In genomic region chr19:42153606-42154405, GRCh38 we compare ENCODE assay signal across 21 cellular contexts. TPM values are rescaled to one million over a fixed set of nuclear protein-coding genes. Genes with fewer than 3 reads are reported as not detected.
DNase-seq lines count a peak whose midpoint lies in the region; ATAC-seq and TF ChIP-seq lines count a peak whose summit lies in the region.
"Had no signal": no experiment of that assay in that cellular context is flagged by ENCODE, and none has a peak within 500 bp of the region (broad histone marks: within the 10 kb centered on the region; RNA-seq: fewer than 3 reads in every experiment).

No MANE protein-coding gene starts in this region.

- H2AFZ ChIP-seq in osteoblast (ENCODE audit: low read length) (no peak overlapping the region), smooth muscle cell (ENCODE audit: low read depth) (no peak overlapping the region)

- H3K36me3 Mint-ChIP-seq in activated CD8-positive, alpha-beta T cell treated with anti-CD3 and anti-CD28 coated beads, Interleukin-2, amount 10 ng/mL, durations not matched to agents 7 days and 5 days (ENCODE audit: low read depth), result no peaks in the 10 kb centered on the region
- H3K36me3 Mint-ChIP-seq in activated CD8-positive, alpha-beta T cell treated with anti-CD3 and anti-CD28 coated beads for 36 hours (ENCODE audit: low read depth), result no peaks in the 10 kb centered on the region
- peaks cover 9% of the 10 kb centered on the region for H3K36me3 Mint-ChIP-seq in activated B cell treated with CpG ODN at 0.5 μM for 24 hours (ENCODE audit: low read depth)

- peaks cover 12% of the 10 kb centered on the region for H3K27me3 Mint-ChIP-seq in activated CD8-positive, alpha-beta T cell treated with anti-CD3 and anti-CD28 coated beads, Interleukin-2, amount 10 ng/mL, durations not matched to agents 7 days and 5 days (ENCODE audit: low read depth)
- peaks cover 2% of the 10 kb centered on the region for H3K27me3 Mint-ChIP-seq in activated CD8-positive, alpha-beta T cell treated with anti-CD3 and anti-CD28 coated beads for 36 hours
- no peaks in the 10 kb centered on the region for H3K27me3 Mint-ChIP-seq in activated B cell treated with CpG ODN at 0.5 μM for 24 hours

- H3K9me3 Mint-ChIP-seq in activated CD8-positive, alpha-beta T cell treated with anti-CD3 and anti-CD28 coated beads, Interleukin-2, amount 10 ng/mL, durations not matched to agents 7 days and 5 days (ENCODE audit: insufficient read depth), result no peaks in the 10 kb centered on the region
- no peaks in the 10 kb centered on the region for H3K9me3 Mint-ChIP-seq in activated CD8-positive, alpha-beta T cell treated with anti-CD3 and anti-CD28 coated beads for 36 hours
- no peaks in the 10 kb centered on the region for H3K9me3 Mint-ChIP-seq in activated B cell treated with CpG ODN at 0.5 μM for 24 hours
- H3K9me3 Mint-ChIP-seq: activated CD4-positive, alpha-beta T cell treated with anti-CD3 and anti-CD28 coated beads, Interleukin-2, amount 10 ng/mL, durations not matched to agents 7 days and 5 days had no signal

- POLR2A ChIA-PET in activated CD8-positive, alpha-beta T cell treated with anti-CD3 and anti-CD28 coated beads, Interleukin-2, amount 10 ng/mL, durations not matched to agents 7 days and 5 days (lab: Charles Lee), result no interaction called here
- POLR2A ChIA-PET in activated CD8-positive, alpha-beta T cell treated with anti-CD3 and anti-CD28 coated beads for 36 hours (lab: Charles Lee), result no interaction called here
- POLR2A ChIA-PET in activated B cell treated with CpG ODN at 0.5 μM for 24 hours (lab: Charles Lee), result no interaction called here

- H3K9ac ChIP-seq in smooth muscle cell (ENCODE audit: low read depth), result no peak overlapping the region

- H3K9me3 ChIP-seq in osteoblast (ENCODE audit: low read depth, low read length), result no peaks in the 10 kb centered on the region
- H3K9me3 ChIP-seq in smooth muscle cell (replicated peaks; ENCODE audit: low read depth), result no peaks in the 10 kb centered on the region
- H3K9me3 ChIP-seq: adrenal gland, heart right ventricle, sigmoid colon, testis had no signal

- H4K20me1 ChIP-seq in osteoblast (ENCODE audit: insufficient read depth, low read length), result no peaks in the 10 kb centered on the region
- H4K20me1 ChIP-seq in smooth muscle cell (ENCODE audit: low read depth), result no peaks in the 10 kb centered on the region

- no peak overlapping the region for H3K4me3 ChIP-seq in osteoblast (ENCODE audit: insufficient read depth, low read length)
- no peak overlapping the region for H3K4me3 ChIP-seq in smooth muscle cell
- H3K4me3 ChIP-seq: adrenal gland, heart right ventricle, sigmoid colon, testis had no signal

- no peak for DNase-seq in activated CD8-positive, alpha-beta T cell treated with anti-CD3 and anti-CD28 coated beads, Interleukin-2, amount 10 ng/mL, durations not matched to agents 7 days and 5 days
- no peak for DNase-seq in activated CD8-positive, alpha-beta T cell treated with anti-CD3 and anti-CD28 coated beads for 36 hours
- DNase-seq in NCI-H1417 treated with DMSO at 0.1 percent for 48 hours (lab: John Stamatoyannopoulos, UW) (peak; percentile 30), activated B cell treated with CpG ODN at 0.5 μM for 24 hours (no peak), osteoblast (ENCODE audit: insufficient read length, low spot score, missing footprints) (peak; percentile 65), smooth muscle cell (lab: John Stamatoyannopoulos, UW; ENCODE audit: unreplicated experiment) (no peak)
- DNase-seq: activated CD4-positive, alpha-beta T cell treated with anti-CD3 and anti-CD28 coated beads, Interleukin-2, amount 10 ng/mL, durations not matched to agents 7 days and 5 days; Calu3; effector CD8-positive, alpha-beta T cell; GF-D8; heart right ventricle; mesenchymal stem cell; NCI-H1930; Right ventricle myocardium superior; sigmoid colon; stimulated activated CD4-positive, alpha-beta T cell treated with anti-CD3 and anti-CD28 coated beads, Interleukin-4, amount 100 ng/mL, for 1 hour; T-helper 9 cell; testis had no signal

- CTCF ChIA-PET in activated CD8-positive, alpha-beta T cell treated with anti-CD3 and anti-CD28 coated beads, Interleukin-2, amount 10 ng/mL, durations not matched to agents 7 days and 5 days (lab: Charles Lee), result interaction anchor here (2.1 kb wide), 1 partner anchor 22 kb away, joined by 8 read pairs; no protein-coding TSS in a partner anchor
- CTCF ChIA-PET in activated CD8-positive, alpha-beta T cell treated with anti-CD3 and anti-CD28 coated beads for 36 hours (lab: Charles Lee), result interaction anchor here (1.8 to 1.9 kb wide), 2 partner anchors 21 to 45 kb away, joined by 5 read pairs; no protein-coding TSS in a partner anchor
- CTCF ChIA-PET in activated B cell treated with CpG ODN at 0.5 μM for 24 hours (lab: Charles Lee), result no interaction called here

- no peak overlapping the region for H3K4me2 ChIP-seq in osteoblast (ENCODE audit: insufficient read depth, low read length)
- no peak overlapping the region for H3K4me2 ChIP-seq in smooth muscle cell

- no peak for TF ChIP-seq CTCF in activated CD8-positive, alpha-beta T cell treated with anti-CD3 and anti-CD28 coated beads for 36 hours (IDR thresholded peaks at IDR 0.05)
- no peak for TF ChIP-seq CTCF in activated B cell treated with CpG ODN at 0.5 μM for 24 hours (IDR thresholded peaks at IDR 0.05)
- no peak for TF ChIP-seq CTCF in osteoblast (IDR thresholded peaks at IDR 0.05; ENCODE audit: extremely low read depth, low read depth, low read length)
- no peak for TF ChIP-seq CTCF in smooth muscle cell (IDR thresholded peaks at IDR 0.05; ENCODE audit: borderline replicate concordance, insufficient read depth, poor library complexity, severe bottlenecking)

- WGBS in smooth muscle cell (ENCODE audit: low lambda C conversion rate), result 82% methylated on average over 14 of the region's 21 CpGs

- H3K79me2 ChIP-seq in osteoblast (ENCODE audit: insufficient read depth, low read length) (no peaks in the 10 kb centered on the region), smooth muscle cell (ENCODE audit: low read depth) (no peaks in the 10 kb centered on the region)

- intact Hi-C loops in activated CD8-positive, alpha-beta T cell treated with anti-CD3 and anti-CD28 coated beads for 36 hours (cut with micrococcal nuclease), result no loop called here
- intact Hi-C loops in activated B cell treated with CpG ODN at 0.5 μM for 24 hours (cut with micrococcal nuclease), result no loop called here

- H3K4me1 Mint-ChIP-seq in activated CD8-positive, alpha-beta T cell treated with anti-CD3 and anti-CD28 coated beads, Interleukin-2, amount 10 ng/mL, durations not matched to agents 7 days and 5 days (ENCODE audit: low read depth), result peaks cover 29% of the 10 kb centered on the region
- H3K4me1 Mint-ChIP-seq in activated CD8-positive, alpha-beta T cell treated with anti-CD3 and anti-CD28 coated beads for 36 hours (ENCODE audit: low read depth), result peaks cover 24% of the 10 kb centered on the region
- H3K4me1 Mint-ChIP-seq in activated B cell treated with CpG ODN at 0.5 μM for 24 hours, result peaks cover 36% of the 10 kb centered on the region

- H3K27ac ChIP-seq in osteoblast (ENCODE audit: low read depth, low read length) (no peak overlapping the region), smooth muscle cell (ENCODE audit: low read depth) (no peak overlapping the region)
- H3K27ac ChIP-seq: heart right ventricle, sigmoid colon, testis had no signal

- H3K4me3 Mint-ChIP-seq in activated CD8-positive, alpha-beta T cell treated with anti-CD3 and anti-CD28 coated beads, Interleukin-2, amount 10 ng/mL, durations not matched to agents 7 days and 5 days, result no peak overlapping the region
- no peak overlapping the region for H3K4me3 Mint-ChIP-seq in activated CD8-positive, alpha-beta T cell treated with anti-CD3 and anti-CD28 coated beads for 36 hours
- peak overlapping the region; percentile 39 for H3K4me3 Mint-ChIP-seq in activated B cell treated with CpG ODN at 0.5 μM for 24 hours
- H3K4me3 Mint-ChIP-seq: activated CD4-positive, alpha-beta T cell treated with anti-CD3 and anti-CD28 coated beads, Interleukin-2, amount 10 ng/mL, durations not matched to agents 7 days and 5 days had no signal

- H3K27me3 ChIP-seq in osteoblast (ENCODE audit: insufficient read depth, low read length) (peaks cover 87% of the 10 kb centered on the region), smooth muscle cell (ENCODE audit: low read depth) (peaks cover 47% of the 10 kb centered on the region)
- H3K27me3 ChIP-seq: testis had no signal

- H3F3A ChIP-seq in smooth muscle cell (ENCODE audit: low read depth), result no peaks in the 10 kb centered on the region

- no peak for ATAC-seq in activated CD8-positive, alpha-beta T cell treated with anti-CD3 and anti-CD28 coated beads, Interleukin-2, amount 10 ng/mL, durations not matched to agents 7 days and 5 days
- ATAC-seq in activated CD8-positive, alpha-beta T cell treated with anti-CD3 and anti-CD28 coated beads for 36 hours, result no peak
- no peak for ATAC-seq in activated B cell treated with CpG ODN at 0.5 μM for 24 hours (ENCODE audit: low read depth)
- no peak for ATAC-seq in HG03520 (IDR thresholded peaks at IDR 0.05; ENCODE audit: unreplicated experiment)
- no peak for ATAC-seq in HG03457 (IDR thresholded peaks at IDR 0.05; ENCODE audit: unreplicated experiment)
- ATAC-seq: heart right ventricle had no signal

- H3K27ac Mint-ChIP-seq in activated CD8-positive, alpha-beta T cell treated with anti-CD3 and anti-CD28 coated beads, Interleukin-2, amount 10 ng/mL, durations not matched to agents 7 days and 5 days, result peak overlapping the region; percentile 64
- no peak overlapping the region for H3K27ac Mint-ChIP-seq in activated CD8-positive, alpha-beta T cell treated with anti-CD3 and anti-CD28 coated beads for 36 hours
- peak overlapping the region; percentile 88 for H3K27ac Mint-ChIP-seq in activated B cell treated with CpG ODN at 0.5 μM for 24 hours

- no peaks in the 10 kb centered on the region for H3K4me1 ChIP-seq in osteoblast (ENCODE audit: insufficient read depth, low read length)
- H3K4me1 ChIP-seq in smooth muscle cell (ENCODE audit: low read depth), result peaks cover 3% of the 10 kb centered on the region
- H3K4me1 ChIP-seq: adrenal gland, heart right ventricle, sigmoid colon, testis had no signal

- no peaks in the 10 kb centered on the region for H3K36me3 ChIP-seq in osteoblast (ENCODE audit: insufficient read depth, low read length)
- no peaks in the 10 kb centered on the region for H3K36me3 ChIP-seq in smooth muscle cell (ENCODE audit: low read depth)
- H3K36me3 ChIP-seq: adrenal gland, heart right ventricle, sigmoid colon had no signal

RNA-seq across cellular contexts. Expression of gene POU2F2, which starts 21.6 kb away (rescaled TPM):
- total RNA-seq in activated CD8-positive, alpha-beta T cell treated with anti-CD3 and anti-CD28 coated beads, Interleukin-2, amount 10 ng/mL, durations not matched to agents 7 days and 5 days, result 10 to 100 TPM; 15.7 to 16.3 TPM
- 10 to 100 TPM; 37.7 to 40.7 TPM for total RNA-seq in activated CD8-positive, alpha-beta T cell treated with anti-CD3 and anti-CD28 coated beads for 36 hours
- total RNA-seq in activated B cell treated with CpG ODN at 0.5 μM for 24 hours (508 and 577 TPM in 2 replicates), osteoblast (under 0.01 and 0.88 TPM in 2 replicates), smooth muscle cell (0.58 and 0.99 TPM in 2 replicates)
- polyA plus RNA-seq in smooth muscle cell, result 6.3 and 8.6 TPM in 2 replicates

Comparison
In these comparisons a context has a peak if more than half of its experiments do, and no peak if none do; other contexts are left out.
1. DNase-seq: peak in NCI-H1417 treated with DMSO at 0.1 percent for 48 hours (single experiment) and osteoblast (single experiment); none in activated CD8-positive, alpha-beta T cell treated with anti-CD3 and anti-CD28 coated beads, Interleukin-2, amount 10 ng/mL, durations not matched to agents 7 days and 5 days (single experiment), activated CD8-positive, alpha-beta T cell treated with anti-CD3 and anti-CD28 coated beads for 36 hours (single experiment), activated B cell treated with CpG ODN at 0.5 μM for 24 hours (single experiment) and smooth muscle cell (single experiment).
2. RNA of gene POU2F2, which starts 21.6 kb away (total RNA-seq): 508 to 577 TPM in activated B cell treated with CpG ODN at 0.5 μM for 24 hours; 37.7 to 40.7 TPM in activated CD8-positive, alpha-beta T cell treated with anti-CD3 and anti-CD28 coated beads for 36 hours, 15.7 to 16.3 TPM in activated CD8-positive, alpha-beta T cell treated with anti-CD3 and anti-CD28 coated beads, Interleukin-2, amount 10 ng/mL, durations not matched to agents 7 days and 5 days, 0.58 to 0.99 TPM in smooth muscle cell and under 0.01 to 0.88 TPM in osteoblast; every median in the first group is over 10 times any median in the second.